Comparison of ENCODE assay signal across 10 cellular contexts in the genomic region with DNA sequence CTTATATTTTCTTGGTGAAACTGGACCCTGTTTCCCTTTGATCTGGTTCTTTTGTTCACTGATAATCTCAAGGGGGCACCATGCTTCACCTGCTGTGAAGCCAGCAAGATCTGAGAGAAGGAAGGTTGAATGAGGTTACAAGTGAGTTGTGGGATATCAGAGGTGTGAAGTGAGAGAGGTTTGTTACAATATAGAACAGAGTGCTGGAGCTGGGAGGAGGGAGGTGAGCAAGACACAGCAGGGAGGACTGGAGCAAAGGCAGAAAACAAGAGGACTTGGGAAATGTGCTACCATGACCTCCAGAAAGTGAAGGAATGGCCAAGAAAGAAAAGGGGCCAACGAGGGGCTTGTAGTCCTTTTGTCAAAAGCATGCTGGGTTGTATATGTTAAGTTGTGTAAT.
"Had no signal": no experiment of that assay in that cellular context is flagged by ENCODE, and none has a peak within 500 bp of the region (broad histone marks: within the 10 kb centered on the region; RNA-seq: fewer than 3 reads in every experiment).

No MANE protein-coding gene starts in this region.

- ATAC-seq: GM23338 had no signal

- H2AFZ ChIP-seq: GM23338 had no signal

- H3K4me1 Mint-ChIP-seq: GM23338 had no signal

- H3K4me3 ChIP-seq: GM23338 had no signal

- H3K36me3 Mint-ChIP-seq: IgD-negative memory B cell had no signal

- H3K27ac ChIP-seq: KMS-11 had no signal

- DNase-seq: H9, HCEC 1CT, HFFc6, KBM-7 had no signal

- H3K4me3 Mint-ChIP-seq: GM23338, H9, HFFc6, IgD-negative memory B cell had no signal

- H3K27ac Mint-ChIP-seq: GM23338, H9, HFFc6, IgD-negative memory B cell had no signal

- H3K9ac ChIP-seq: KMS-11 had no signal

- H3K4me2 ChIP-seq: GM23338, KMS-11 had no signal

- FAIRE-seq: H1, H54, HTR-8/SVneo had no signal
